17 cellular contexts compared by ENCODE assay signal in genomic region chr3:172279191-172279640, GRCh38.
A peak's percentile ranks its signal among the peaks of the same experiment; 100 is the strongest.
DNase-seq lines count a peak whose midpoint lies in the region; FAIRE-seq and TF ChIP-seq lines count a peak whose summit lies in the region.
"Had no signal": no experiment of that assay in that cellular context is flagged by ENCODE, and none has a peak within 500 bp of the region (broad histone marks: within the 10 kb centered on the region; RNA-seq: fewer than 3 reads in every experiment).

No MANE protein-coding gene starts in this region.

- FAIRE-seq in islet of Langerhans (lab: Jason Lieb, UNC), result peak; percentile 93
- FAIRE-seq: RCC 7860 had no signal

- H3K27ac ChIP-seq in PC-9 (0 out of 2 replicates have a peak overlapping the region, but pooled peaks have one; percentile 20), smooth muscle cell (ENCODE audit: low read depth) (peak overlapping the region; percentile 88)
- H3K27ac ChIP-seq: KMS-11, WERI-Rb-1 had no signal

- H2AFZ ChIP-seq in PC-9 (no peak overlapping the region), smooth muscle cell (ENCODE audit: low read depth) (no peak overlapping the region)

- H3K36me3 ChIP-seq in PC-9 (ENCODE audit: low read depth) (peaks cover 76% of the 10 kb centered on the region), smooth muscle cell (ENCODE audit: low read depth) (no peaks in the 10 kb centered on the region)
- H3K36me3 ChIP-seq: WERI-Rb-1 had no signal

- H3F3A ChIP-seq in PC-9 (ENCODE audit: insufficient read depth, low read depth), result peaks cover 65% of the 10 kb centered on the region
- H3F3A ChIP-seq in smooth muscle cell (ENCODE audit: low read depth), result peaks cover 72% of the 10 kb centered on the region

- no peak overlapping the region for H3K4me2 ChIP-seq in PC-9
- peak overlapping the region; percentile 62 for H3K4me2 ChIP-seq in smooth muscle cell
- H3K4me2 ChIP-seq: KMS-11 had no signal

- 72% methylated on average over 5 of the region's 5 CpGs for WGBS in smooth muscle cell (ENCODE audit: low lambda C conversion rate)

- H3K27me3 Mint-ChIP-seq in activated T-helper 1 cell treated with anti-CD3 and anti-CD28 coated beads, Interleukin-12 subunit alpha, Interleukin-12 subunit beta, Interleukin-2, Interleukin-4 antibody, amounts not matched to agents 30 ng/mL and 10 ng/mL and 1 ng/mL, durations not matched to agents 14 hours and 24 hours and 36 hours (ENCODE audit: insufficient read depth), result no peaks in the 10 kb centered on the region
- H3K27me3 Mint-ChIP-seq: activated T-cell treated with anti-CD3 and anti-CD28 coated beads, Interleukin-2, amount 50 U/mL, for 24 hours; central memory CD8-positive, alpha-beta T cell had no signal

- H3K4me3 ChIP-seq in PC-9, result no peak overlapping the region
- H3K4me3 ChIP-seq in smooth muscle cell, result no peak overlapping the region

- no peak overlapping the region for H3K4me3 Mint-ChIP-seq in activated T-helper 1 cell treated with anti-CD3 and anti-CD28 coated beads, Interleukin-12 subunit alpha, Interleukin-12 subunit beta, Interleukin-2, Interleukin-4 antibody, amounts not matched to agents 30 ng/mL and 10 ng/mL and 1 ng/mL, durations not matched to agents 14 hours and 24 hours and 36 hours
- H3K4me3 Mint-ChIP-seq: activated T-cell treated with anti-CD3 and anti-CD28 coated beads, Interleukin-2, amount 50 U/mL, for 24 hours; central memory CD8-positive, alpha-beta T cell had no signal

- H3K4me1 ChIP-seq in PC-9 (replicated peaks; ENCODE audit: insufficient read depth) (peaks cover 33% of the 10 kb centered on the region), smooth muscle cell (ENCODE audit: low read depth) (peaks cover 13% of the 10 kb centered on the region)

- peaks cover 6% of the 10 kb centered on the region for H3K36me3 Mint-ChIP-seq in activated T-helper 1 cell treated with anti-CD3 and anti-CD28 coated beads, Interleukin-12 subunit alpha, Interleukin-12 subunit beta, Interleukin-2, Interleukin-4 antibody, amounts not matched to agents 30 ng/mL and 10 ng/mL and 1 ng/mL, durations not matched to agents 14 hours and 24 hours and 36 hours (ENCODE audit: low read depth)

- intact Hi-C loops in PC-9 (cut with micrococcal nuclease; ENCODE audit: unreplicated experiment), result no loop called here
- intact Hi-C loops in activated T-helper 1 cell treated with anti-CD3 and anti-CD28 coated beads, Interleukin-12 subunit alpha, Interleukin-12 subunit beta, Interleukin-2, Interleukin-4 antibody, amounts not matched to agents 30 ng/mL and 10 ng/mL and 1 ng/mL, durations not matched to agents 14 hours and 24 hours and 36 hours (cut with micrococcal nuclease), result no loop called here

- no peaks in the 10 kb centered on the region for H3K4me1 Mint-ChIP-seq in activated T-helper 1 cell treated with anti-CD3 and anti-CD28 coated beads, Interleukin-12 subunit alpha, Interleukin-12 subunit beta, Interleukin-2, Interleukin-4 antibody, amounts not matched to agents 30 ng/mL and 10 ng/mL and 1 ng/mL, durations not matched to agents 14 hours and 24 hours and 36 hours (ENCODE audit: low read depth)

- no peaks in the 10 kb centered on the region for H3K9me3 Mint-ChIP-seq in activated T-helper 1 cell treated with anti-CD3 and anti-CD28 coated beads, Interleukin-12 subunit alpha, Interleukin-12 subunit beta, Interleukin-2, Interleukin-4 antibody, amounts not matched to agents 30 ng/mL and 10 ng/mL and 1 ng/mL, durations not matched to agents 14 hours and 24 hours and 36 hours
- H3K9me3 Mint-ChIP-seq: activated T-cell treated with anti-CD3 and anti-CD28 coated beads, Interleukin-2, amount 50 U/mL, for 24 hours; central memory CD8-positive, alpha-beta T cell had no signal

- peaks cover 24% of the 10 kb centered on the region for H4K20me1 ChIP-seq in PC-9 (ENCODE audit: insufficient read depth)
- H4K20me1 ChIP-seq in smooth muscle cell (ENCODE audit: low read depth), result peaks cover 99% of the 10 kb centered on the region

- no TSS peak for BruUV-seq in PC-9 (replicated peaks; lab: Mats Ljungman, UMichigan)

- DNase-seq in NCI-H1092 treated with DMSO at 0.1 percent for 48 hours (lab: John Stamatoyannopoulos, UW), result peak; percentile 58
- DNase-seq in NCI-H1092 (lab: John Stamatoyannopoulos, UW), result no peak
- DNase-seq in PC-9, result no peak
- no peak for DNase-seq in smooth muscle cell (lab: John Stamatoyannopoulos, UW; ENCODE audit: unreplicated experiment)
- DNase-seq in HuH-7 (ENCODE audit: low spot score), result no peak
- DNase-seq in LoVo (ENCODE audit: low spot score), result no peak
- DNase-seq in activated T-helper 1 cell treated with anti-CD3 and anti-CD28 coated beads, Interleukin-12 subunit alpha, Interleukin-12 subunit beta, Interleukin-2, Interleukin-4 antibody, amounts not matched to agents 30 ng/mL and 10 ng/mL and 1 ng/mL, durations not matched to agents 14 hours and 24 hours and 36 hours (ENCODE audit: low spot score), result no peak
- DNase-seq: 8988T; activated T-cell treated with anti-CD3 and anti-CD28 coated beads, Interleukin-2, amount 50 U/mL, for 24 hours; midbrain; stimulated activated CD4-positive, alpha-beta T cell treated with anti-CD3 and anti-CD28 coated beads, Interleukin-15, amount 100 ng/mL, for 24 hours; stimulated activated naive CD8-positive, alpha-beta T cell treated with anti-CD3 and anti-CD28 coated beads, Interleukin-15, Interleukin-2, amounts not matched to agents 100 U/mL and 50 U/mL, for 24 hours; WERI-Rb-1 had no signal

- H3K79me2 ChIP-seq in PC-9 (ENCODE audit: low read depth) (peaks cover 96% of the 10 kb centered on the region), smooth muscle cell (ENCODE audit: low read depth) (peaks cover 92% of the 10 kb centered on the region)

- H3K27me3 ChIP-seq in PC-9 (ENCODE audit: insufficient read depth, low read depth) (no peaks in the 10 kb centered on the region), smooth muscle cell (ENCODE audit: low read depth) (no peaks in the 10 kb centered on the region)

- H3K9me3 ChIP-seq in PC-9 (ENCODE audit: insufficient read depth, low read depth) (no peaks in the 10 kb centered on the region), smooth muscle cell (replicated peaks; ENCODE audit: low read depth) (no peaks in the 10 kb centered on the region)

- no peak overlapping the region for H3K27ac Mint-ChIP-seq in activated T-helper 1 cell treated with anti-CD3 and anti-CD28 coated beads, Interleukin-12 subunit alpha, Interleukin-12 subunit beta, Interleukin-2, Interleukin-4 antibody, amounts not matched to agents 30 ng/mL and 10 ng/mL and 1 ng/mL, durations not matched to agents 14 hours and 24 hours and 36 hours
- H3K27ac Mint-ChIP-seq: activated T-cell treated with anti-CD3 and anti-CD28 coated beads, Interleukin-2, amount 50 U/mL, for 24 hours had no signal

- no peaks in the 10 kb centered on the region for H3K9me2 ChIP-seq in PC-9 (ENCODE audit: insufficient read depth)

- POLR2A ChIA-PET in PC-9 (lab: Charles Lee; ENCODE audit: unreplicated experiment), result interaction anchor here (0.6 kb wide), 1 partner anchor 149 kb away, joined by 7 read pairs; no protein-coding TSS in a partner anchor

- CTCF ChIA-PET in PC-9 (lab: Charles Lee), result no interaction called here

- TF ChIP-seq CTCF in PC-9 (conservative IDR thresholded peaks at IDR 0.05), result no peak
- no peak for TF ChIP-seq CTCF in smooth muscle cell (IDR thresholded peaks at IDR 0.05; ENCODE audit: borderline replicate concordance, insufficient read depth, poor library complexity, severe bottlenecking)

- no peak overlapping the region for H3K9ac ChIP-seq in smooth muscle cell (ENCODE audit: low read depth)
- H3K9ac ChIP-seq: KMS-11 had no signal
